In the genomic region with DNA sequence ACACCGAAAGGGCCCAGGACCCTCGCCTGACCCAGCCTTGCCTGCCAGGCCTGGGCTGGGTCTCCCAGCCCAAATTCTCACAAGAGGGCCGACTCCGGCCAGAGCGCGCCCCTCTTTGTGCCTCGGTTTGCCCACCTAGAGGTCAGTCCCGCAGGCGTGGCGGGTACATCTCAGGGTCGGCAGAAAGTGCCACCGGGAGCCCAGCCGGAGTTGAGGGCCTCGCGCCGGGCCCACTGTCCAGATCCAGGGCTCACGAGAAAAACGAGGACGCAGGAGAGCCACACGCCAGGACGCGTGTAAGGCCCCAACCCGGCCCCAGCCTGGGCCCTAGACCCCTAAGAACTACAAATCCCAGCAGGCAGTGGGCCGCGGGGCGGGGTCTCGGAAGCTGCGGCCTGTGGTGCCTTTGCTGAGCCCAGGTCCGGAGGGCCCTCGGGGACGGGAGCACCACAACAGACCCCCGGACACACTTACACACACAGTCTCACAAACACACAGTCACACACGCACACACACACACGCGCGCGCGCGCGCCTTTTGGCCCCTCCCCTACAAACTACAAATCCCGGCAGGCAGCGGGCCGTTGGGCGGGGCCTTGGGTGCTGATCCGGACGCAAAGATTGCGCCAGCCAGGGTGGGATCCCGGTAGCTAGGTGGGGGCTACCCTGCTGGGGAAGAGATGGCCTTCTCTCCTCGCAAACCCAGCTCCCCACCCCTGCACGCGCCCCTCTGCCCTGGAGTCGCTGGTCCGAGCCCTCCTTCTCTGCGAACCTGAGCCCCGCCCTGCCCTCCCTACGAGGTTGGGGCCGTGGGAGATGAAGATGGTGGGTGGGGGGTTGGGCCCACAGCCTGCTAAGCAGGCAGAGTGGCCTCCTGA, we compare ENCODE assay signal across 8 cellular contexts. TPM values are rescaled to one million over a fixed set of nuclear protein-coding genes. Genes with fewer than 3 reads are reported as not detected.
DNase-seq lines count a peak whose midpoint lies in the region; ATAC-seq and TF ChIP-seq lines count a peak whose summit lies in the region.

A gene (plus strand): TSS at position 583 of the 877 bp plus-strand sequence. CDS start 10,752 bp downstream, outside the sequence.

- peaks cover 16% of the 10 kb centered on the region for H3K4me1 ChIP-seq in endodermal cell (ENCODE audit: control insufficient read depth, insufficient read depth, low read length)

- no peaks in the 10 kb centered on the region for H3K9me3 Mint-ChIP-seq in endodermal cell
- H3K9me3 Mint-ChIP-seq in mesothelial cell of epicardium, result no peaks in the 10 kb centered on the region

- H3K36me3 ChIP-seq in endodermal cell (ENCODE audit: control insufficient read depth, insufficient read depth, low read length), result no peaks in the 10 kb centered on the region

- peak; percentile 85 for ATAC-seq in GM19438 (IDR thresholded peaks at IDR 0.05; ENCODE audit: low read depth, unreplicated experiment)
- peak; percentile 55 for ATAC-seq in HG03558 (IDR thresholded peaks at IDR 0.05; ENCODE audit: extremely low read depth, unreplicated experiment)

- H3K27ac ChIP-seq in endodermal cell (ENCODE audit: low read depth, low read length), result peak within 1 kb of the TSS; percentile 76

- H3K27me3 Mint-ChIP-seq in endodermal cell (ENCODE audit: insufficient read depth) (no peaks in the 10 kb centered on the region), mesothelial cell of epicardium (ENCODE audit: low read depth) (no peaks in the 10 kb centered on the region)

- peak within 1 kb of the TSS; percentile 80 for H3K4me3 ChIP-seq in endodermal cell (ENCODE audit: low read length)

- H3K36me3 Mint-ChIP-seq in endodermal cell (ENCODE audit: low read depth) (no peaks in the 10 kb centered on the region), mesothelial cell of epicardium (no peaks in the 10 kb centered on the region)

- no peaks in the 10 kb centered on the region for H3K27me3 ChIP-seq in endodermal cell (ENCODE audit: control insufficient read depth, insufficient read depth, low read length, poor library complexity, severe bottlenecking)

- peaks cover 33% of the 10 kb centered on the region for H3K4me1 Mint-ChIP-seq in endodermal cell
- peaks cover 35% of the 10 kb centered on the region for H3K4me1 Mint-ChIP-seq in mesothelial cell of epicardium

- peak within 1 kb of the TSS; percentile 94 for H3K27ac Mint-ChIP-seq in endodermal cell
- peak within 1 kb of the TSS; percentile 95 for H3K27ac Mint-ChIP-seq in mesothelial cell of epicardium

- 22 to 86% methylated on average over 2 to 56 of the region's 57 CpGs for WGBS in endodermal cell (ENCODE audit: insufficient coverage in 1 of 2, insufficient read length in 1 of 2), 2 experiments

- peak within 1 kb of the TSS; percentile 31 for H3K9ac ChIP-seq in endodermal cell (ENCODE audit: extremely low read depth, low read length, poor library complexity, severe bottlenecking)

- H3K4me3 Mint-ChIP-seq in endodermal cell (peak within 1 kb of the TSS; percentile 78), mesothelial cell of epicardium (peak within 1 kb of the TSS; percentile 96)

- H3K9me3 ChIP-seq in endodermal cell (ENCODE audit: control insufficient read depth, low read length), result no peaks in the 10 kb centered on the region

- DNase-seq in CMK (ENCODE audit: low read depth) (peak; percentile 77), NOMO-1 (lab: John Stamatoyannopoulos, UW; ENCODE audit: unreplicated experiment in 2 of 2) (peak; percentile 79 to 90), endodermal cell (peak; percentile 96), mesothelial cell of epicardium (ENCODE audit: low spot score in 2 of 2, unreplicated experiment in 2 of 2) (peak; percentile 67 to 84)
- peak; percentile 51 for DNase-seq in activated CD8-positive, alpha-beta memory T cell treated with anti-CD3 and anti-CD28 coated beads, Interleukin-2, amount 50 U/mL, for 24 hours (ENCODE audit: extremely low read depth)
- DNase-seq in stimulated activated CD8-positive, alpha-beta memory T cell treated with anti-CD3 and anti-CD28 coated beads, Interleukin-15, amount 100 ng/mL, for 4 hours (ENCODE audit: low read depth in 2 of 2), result peak; percentile 62

- TF ChIP-seq CTCF in endodermal cell (conservative IDR thresholded peaks at IDR 0.05), result no peak
- TF ChIP-seq CTCF in mesothelial cell of epicardium (IDR thresholded peaks at IDR 0.05; ENCODE audit: unreplicated experiment), result no peak

RNA-seq across cellular contexts. Expression of the gene that starts here (rescaled TPM):
- 1 to 10 TPM in 1 of 2 donors, under 1 TPM in 1; 0.68 to 1.1 TPM for total RNA-seq in endodermal cell
- polyA plus RNA-seq in endodermal cell (2013, experiment 1 of 2), result 0.28 TPM
- polyA plus RNA-seq in endodermal cell (2013, experiment 2 of 2), result 0.70 TPM
- 0.35 to 0.79 TPM (median 0.38 TPM) in 3 replicates for total RNA-seq in mesothelial cell of epicardium

Comparison
In these comparisons a context has a peak if more than half of its experiments do, and no peak if none do; other contexts are left out.
1. Peak in every context shown above with its lines: DNase-seq, ATAC-seq, H3K4me3 ChIP-seq and H3K27ac ChIP-seq.
2. Peak in DNase-seq in mesothelial cell of epicardium; RNA of the gene not detected or under 1 TPM.